8 cellular contexts compared by ENCODE assay signal in the genomic region with DNA sequence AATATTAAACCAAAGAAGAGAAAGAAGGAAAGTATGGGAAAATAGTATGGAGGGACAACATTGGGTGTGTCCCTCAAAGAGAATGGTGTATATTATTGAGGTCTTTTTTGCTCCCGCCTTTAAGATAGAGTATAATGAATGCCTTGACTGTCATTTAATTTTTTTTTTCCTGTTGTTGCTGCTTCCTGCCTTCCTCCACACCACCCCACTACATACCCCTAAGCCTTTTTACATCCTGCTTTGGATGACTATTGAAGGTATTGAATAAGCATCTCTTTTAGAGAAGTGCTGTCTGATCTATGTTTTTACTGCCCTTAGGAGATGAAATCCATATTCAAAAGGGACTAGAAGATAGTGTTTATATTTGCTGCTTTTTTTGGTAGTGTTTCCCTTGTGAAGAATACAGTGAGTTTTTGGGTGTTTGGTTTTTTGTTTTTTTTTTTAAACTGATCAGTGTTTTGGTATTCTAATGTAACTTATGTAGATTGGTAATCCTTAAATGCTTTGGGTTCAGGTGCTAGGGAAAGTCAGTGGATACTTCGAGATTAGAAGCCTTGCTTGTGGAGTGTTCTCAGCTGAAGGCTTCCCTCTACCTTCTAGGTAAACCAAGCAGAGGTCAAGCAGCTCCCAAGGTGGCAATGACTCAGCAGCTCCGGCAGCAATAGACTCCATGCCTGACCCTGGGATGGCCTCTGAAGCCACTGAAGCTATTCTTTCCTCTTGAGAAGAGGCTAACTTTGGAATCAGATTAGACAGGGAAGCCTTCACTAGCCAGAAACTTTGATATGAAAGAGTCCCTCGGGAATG. TPM values are rescaled to one million over a fixed set of nuclear protein-coding genes. Genes with fewer than 3 reads are reported as not detected.
DNase-seq lines count a peak whose midpoint lies in the region; ATAC-seq and TF ChIP-seq lines count a peak whose summit lies in the region.

No MANE protein-coding gene starts in this region.

- WGBS in sigmoid colon, 2 donors: 62 to 63% methylated on average over 4 of the region's 4 CpGs

- H3K9me3 ChIP-seq in SJSA1 (replicated peaks) (no peaks in the 10 kb centered on the region; the same call in 1 of the 2 replicates), cardiac muscle cell (ENCODE audit: low read depth) (no peaks in the 10 kb centered on the region), sigmoid colon (no peaks in the 10 kb centered on the region)

- peaks cover 48% of the 10 kb centered on the region for H3K36me3 ChIP-seq in SJSA1
- H3K36me3 ChIP-seq in cardiac muscle cell: no peaks in the 10 kb centered on the region
- H3K36me3 ChIP-seq in sigmoid colon: no peaks in the 10 kb centered on the region

- no peak for ATAC-seq in GM21367 (IDR thresholded peaks at IDR 0.05; ENCODE audit: unreplicated experiment)

- intact Hi-C loops in sigmoid colon (cut with DNase I): loop anchor here (5.0 to 10.0 kb wide), 3 partner anchors 114 to 596 kb away; partner anchors contain the start of genes FAM117B and TMEM237

- no peak for TF ChIP-seq EP300 in sigmoid colon (IDR thresholded peaks at IDR 0.05)

- H3K4me1 ChIP-seq in SJSA1 (replicated peaks): peaks cover 59% of the 10 kb centered on the region
- peaks cover 43% of the 10 kb centered on the region for H3K4me1 ChIP-seq in cardiac muscle cell (ENCODE audit: low read depth)
- peaks cover 0 to 41% (median 24%) of the 10 kb centered on the region in 4 donors for H3K4me1 ChIP-seq in sigmoid colon

- TF ChIP-seq CTCF in cardiac muscle cell (IDR thresholded peaks at IDR 0.05; ENCODE audit: low read depth, low read length) (no peak), sigmoid colon (IDR thresholded peaks at IDR 0.05) (no peak), GM10266 (IDR thresholded peaks at IDR 0.05; ENCODE audit: control insufficient read depth, insufficient read depth, low read depth, missing control alignments) (no peak)

- DNase-seq in GM03348 (ENCODE audit: low spot score) (peak; percentile 36), SJSA1 (ENCODE audit: low read depth in 1 of 2, low spot score in 2 of 2) (peak; percentile 68 to 72), cardiac muscle cell (ENCODE audit: low read depth in 1 of 2, low spot score in 1 of 2) (peak in 1 of 2 donors; percentile 70), sigmoid colon (no peak), GM10266 (ENCODE audit: extremely low spot score) (no peak), SKM-1 treated with dmso at 0.1 percent for 144 hours (lab: John Stamatoyannopoulos, UW; ENCODE audit: unreplicated experiment) (no peak)
- DNase-seq in activated CD8-positive, alpha-beta memory T cell treated with anti-CD3 and anti-CD28 coated beads for 24 hours: no peak

- H3K27ac ChIP-seq in SJSA1: peak overlapping the region; percentile 87
- H3K27ac ChIP-seq in cardiac muscle cell: peak overlapping the region; percentile 87
- peak overlapping the region; percentile 96 to 99 (median 98) for H3K27ac ChIP-seq in sigmoid colon

- H3K27me3 ChIP-seq in SJSA1 (replicated peaks): no peaks in the 10 kb centered on the region
- peaks cover 4% of the 10 kb centered on the region for H3K27me3 ChIP-seq in cardiac muscle cell
- peaks cover 0 to 5% (median 0%) of the 10 kb centered on the region in 3 donors for H3K27me3 ChIP-seq in sigmoid colon

- TF ChIP-seq POLR2A in sigmoid colon (IDR thresholded peaks at IDR 0.05): no peak

- H3K4me3 ChIP-seq in SJSA1 (peak overlapping the region; percentile 10), cardiac muscle cell (peak overlapping the region; percentile 86), sigmoid colon (peak overlapping the region; percentile 69 to 84 (median 74))

RNA-seq across cellular contexts. Expression of gene FZD7, which starts 5.0 kb away (rescaled TPM):
- 77.8 and 90.7 TPM in 2 replicates for total RNA-seq in SJSA1 (2014; rRNA removed; shearing (Covaris generic))
- total RNA-seq in cardiac muscle cell: 21.4 and 21.8 TPM in 2 replicates
- polyA plus RNA-seq in cardiac muscle cell: 9.4 and 13.4 TPM in 2 replicates
- 10 to 100 TPM; 37.9 to 51.2 (median 48.1) TPM for total RNA-seq in sigmoid colon
- 1 to 10 TPM in 2 of 3 donors, under 1 TPM in 1; 0.23 to 9.4 (median 2.4) TPM for polyA plus RNA-seq in sigmoid colon

RNA-seq across cellular contexts. Expression of gene KIAA2012, which starts 34.4 kb away (rescaled TPM):
- total RNA-seq in SJSA1 (2014; rRNA removed; shearing (Covaris generic)): 0.03 TPM in 1 of 2 replicates, not detected in the other
- total RNA-seq in cardiac muscle cell: 0.21 TPM in 1 of 2 replicates, not detected in the other
- 0.05 and 0.24 TPM in 2 replicates for polyA plus RNA-seq in cardiac muscle cell
- under 1 TPM in 2 of 4 donors, not detected in 2; 0.16 to 0.83 TPM for total RNA-seq in sigmoid colon
- polyA plus RNA-seq in sigmoid colon: under 1 TPM in 1 of 3 donors, not detected in 2; 0.04 TPM

Comparison
In these comparisons a context has a peak if more than half of its experiments do, and no peak if none do; other contexts are left out.
1. DNase-seq: peak in GM03348 (single experiment) and SJSA1 (2 of 2); none in sigmoid colon (single experiment), GM10266 (single experiment), SKM-1 treated with dmso at 0.1 percent for 144 hours (single experiment) and activated CD8-positive, alpha-beta memory T cell treated with anti-CD3 and anti-CD28 coated beads for 24 hours (single experiment).
2. H3K4me3 ChIP-seq: peak in every context shown above with its lines; median percentile 86 in cardiac muscle cell; 74 in sigmoid colon; 10 in SJSA1.
3. Peak in every context shown above with its lines, with median percentiles within 50 percentile points of each other: H3K27ac ChIP-seq.